In the genomic region with DNA sequence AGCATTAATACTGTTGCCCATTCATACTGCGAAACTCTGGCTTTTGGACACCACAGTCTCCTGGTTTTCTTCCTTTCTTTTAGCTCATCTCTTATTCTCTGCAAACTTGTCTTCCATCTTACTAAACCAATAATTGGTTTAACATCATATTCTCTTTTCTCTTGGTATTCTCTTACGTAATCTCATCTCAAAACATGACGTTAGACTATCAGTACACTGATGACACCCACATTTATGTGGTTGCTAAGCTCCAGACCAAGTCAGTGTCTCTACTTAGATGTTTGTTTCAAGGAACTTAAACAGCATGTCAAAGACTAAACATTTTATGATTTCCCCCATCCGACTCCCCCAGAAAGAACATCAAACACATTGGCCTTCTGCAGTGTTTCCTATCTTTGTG, we compare ENCODE assay signal across 11 cellular contexts. TPM values are rescaled to one million over a fixed set of nuclear protein-coding genes. Genes with fewer than 3 reads are reported as not detected.
A peak's percentile ranks its signal among the peaks of the same experiment; 100 is the strongest.
DNase-seq lines count a peak whose midpoint lies in the region; ATAC-seq, FAIRE-seq and TF ChIP-seq lines count a peak whose summit lies in the region.
"Had no signal": no experiment of that assay in that cellular context is flagged by ENCODE, and none has a peak within 500 bp of the region (broad histone marks: within the 10 kb centered on the region; RNA-seq: fewer than 3 reads in every experiment).

No MANE protein-coding gene starts in this region.

- no peak for DNase-seq in CD4-positive, CD25-positive, alpha-beta regulatory T cell
- DNase-seq in HFFc6 (no peak), GM12878 (ENCODE audit: low read depth, low spot score) (no peak), frontal cortex (ENCODE audit: low spot score in 2 of 2) (no peak), NCI-H2081 treated with DMSO at 0.1 percent for 48 hours (lab: John Stamatoyannopoulos, UW) (no peak), GM19239 (ENCODE audit: insufficient read length, low spot score) (no peak)
- no peak for DNase-seq in naive thymus-derived CD8-positive, alpha-beta T cell
- DNase-seq: cerebellar nuclear complex, midbrain, spleen had no signal

- H3K79me2 ChIP-seq in GM12878 (ENCODE audit: control insufficient read depth, insufficient read depth, low read length) = peaks cover 47% of the 10 kb centered on the region

- TF ChIP-seq POLR2A in GM12878 (IDR thresholded peaks at IDR 0.05; ENCODE audit: low read depth, low read length) = no peak

- CTCF ChIA-PET in GM12878 (lab: Yijun Ruan, JAX) = no interaction called here

- TF ChIP-seq EP300 in GM12878 (IDR thresholded peaks at IDR 0.05; ENCODE audit: borderline replicate concordance in 1 of 2, control insufficient read depth in 1 of 2, low read depth in 2 of 2, low read length in 2 of 2) = no peak

- intact Hi-C loops in GM12878 (cut with micrococcal nuclease; ENCODE audit: unreplicated experiment) = no loop called here

- H3K4me3 Mint-ChIP-seq in CD4-positive, CD25-positive, alpha-beta regulatory T cell = peak overlapping the region; percentile 66 to 93 (median 88)
- peak overlapping the region; percentile 96 for H3K4me3 Mint-ChIP-seq in HFFc6
- peak overlapping the region in 9 of 10 donors; percentile 19 to 90 (median 63) for H3K4me3 Mint-ChIP-seq in naive thymus-derived CD8-positive, alpha-beta T cell

- peaks cover 6 to 7% of the 10 kb centered on the region in 2 experiments for H3K9me3 ChIP-seq in CD4-positive, CD25-positive, alpha-beta regulatory T cell (ENCODE audit: control insufficient read depth in 2 of 2, low read length in 2 of 2)
- peaks cover 7% of the 10 kb centered on the region for H3K9me3 ChIP-seq in GM12878 (replicated peaks; ENCODE audit: control insufficient read depth, insufficient read depth, low read length)

- POLR2A ChIA-PET in GM12878 (lab: Charles Lee) = interaction anchor here (0.6 kb wide), 1 partner anchor 12 kb away, joined by 3 read pairs; no protein-coding TSS in a partner anchor
- POLR2A ChIA-PET in naive thymus-derived CD8-positive, alpha-beta T cell (lab: Charles Lee) = no interaction called here

- H3K4me1 ChIP-seq in CD4-positive, CD25-positive, alpha-beta regulatory T cell (ENCODE audit: control insufficient read depth, insufficient read depth, low read length, poor library complexity, severe bottlenecking) = peaks cover 17% of the 10 kb centered on the region
- peaks cover 5% of the 10 kb centered on the region for H3K4me1 ChIP-seq in GM12878 (ENCODE audit: control insufficient read depth, insufficient read depth, low read length)

- SMC1A ChIA-PET in GM12878 (lab: Charles Lee; ENCODE audit: uncharacterized antibody, unreplicated experiment) = interaction anchor here (1.0 kb wide), 1 partner anchor 746 kb away, joined by 3 read pairs; no protein-coding TSS in a partner anchor

- RAD21 ChIA-PET in GM12878 (lab: Charles Lee; ENCODE audit: unreplicated experiment) = no interaction called here

- no peak for TF ChIP-seq CTCF in HFFc6 (IDR thresholded peaks at IDR 0.05)
- no peak for TF ChIP-seq CTCF in GM12878 (IDR thresholded peaks at IDR 0.05 in 2 of 3, conservative IDR thresholded peaks at IDR 0.05 in 1 of 3; ENCODE audit: control insufficient read depth in 2 of 3, extremely low read depth in 1 of 3, insufficient read depth in 1 of 3, low read depth in 3 of 3, low read length in 3 of 3)

- H3K27me3 Mint-ChIP-seq in CD4-positive, CD25-positive, alpha-beta regulatory T cell = peaks cover 10% of the 10 kb centered on the region
- peaks cover 2% of the 10 kb centered on the region; the same call in 1 of the 2 replicates for H3K27me3 Mint-ChIP-seq in HFFc6 (ENCODE audit: insufficient read depth)
- H3K27me3 Mint-ChIP-seq in naive thymus-derived CD8-positive, alpha-beta T cell = peaks cover 0 to 1% (median 0%) of the 10 kb centered on the region in 5 donors

- peak overlapping the region; percentile 11 to 45 (median 20) for H3K27ac Mint-ChIP-seq in CD4-positive, CD25-positive, alpha-beta regulatory T cell
- peak overlapping the region; percentile 32 for H3K27ac Mint-ChIP-seq in HFFc6
- peak overlapping the region in 3 of 10 donors; percentile 10 to 66 (median 24) for H3K27ac Mint-ChIP-seq in naive thymus-derived CD8-positive, alpha-beta T cell

- BruUV-seq in GM12878 (replicated peaks; lab: Mats Ljungman, UMichigan) = no TSS peak

- peaks cover 6% of the 10 kb centered on the region for H3K27me3 ChIP-seq in CD4-positive, CD25-positive, alpha-beta regulatory T cell (ENCODE audit: control insufficient read depth, insufficient read depth, low read length)
- H3K27me3 ChIP-seq in GM12878 (replicated peaks in 1 of 2; ENCODE audit: control insufficient read depth in 2 of 2, insufficient read depth in 2 of 2, low read length in 1 of 2) = no peaks in the 10 kb centered on the region
- H3K27me3 ChIP-seq: spleen had no signal

- 82% methylated on average over 4 of the region's 4 CpGs for WGBS in GM12878 (ENCODE audit: insufficient coverage, insufficient replicate concordance, low lambda C conversion rate, missing lambda C conversion rate)

- H3K4me2 ChIP-seq in GM12878 (ENCODE audit: control insufficient read depth, insufficient read depth) = peak overlapping the region; percentile 28

- peaks cover 27% of the 10 kb centered on the region for H3K36me3 Mint-ChIP-seq in CD4-positive, CD25-positive, alpha-beta regulatory T cell
- peaks cover 47% of the 10 kb centered on the region for H3K36me3 Mint-ChIP-seq in HFFc6 (ENCODE audit: low read depth)
- peaks cover 27 to 38% (median 31%) of the 10 kb centered on the region in 3 donors for H3K36me3 Mint-ChIP-seq in naive thymus-derived CD8-positive, alpha-beta T cell

- peaks cover 10 to 46% (median 31%) of the 10 kb centered on the region in 4 donors for H3K4me1 Mint-ChIP-seq in CD4-positive, CD25-positive, alpha-beta regulatory T cell
- H3K4me1 Mint-ChIP-seq in HFFc6 (ENCODE audit: low read depth) = peaks cover 43% of the 10 kb centered on the region
- peaks cover 29 to 46% (median 42%) of the 10 kb centered on the region in 4 donors for H3K4me1 Mint-ChIP-seq in naive thymus-derived CD8-positive, alpha-beta T cell

- no peak for ATAC-seq in CD4-positive, CD25-positive, alpha-beta regulatory T cell (ENCODE audit: low read depth in 2 of 2)
- no peak for ATAC-seq in GM12878
- no peak for ATAC-seq in naive thymus-derived CD8-positive, alpha-beta T cell

- peaks cover 0 to 14% (median 2%) of the 10 kb centered on the region in 7 donors for H3K9me3 Mint-ChIP-seq in CD4-positive, CD25-positive, alpha-beta regulatory T cell
- peaks cover 17% of the 10 kb centered on the region for H3K9me3 Mint-ChIP-seq in HFFc6
- H3K9me3 Mint-ChIP-seq in naive thymus-derived CD8-positive, alpha-beta T cell = peaks cover 3 to 17% (median 12%) of the 10 kb centered on the region in 9 donors

- H3K9ac ChIP-seq in GM12878 (ENCODE audit: control insufficient read depth, insufficient read depth, low read length) = no peak overlapping the region

- FAIRE-seq in GM12878 (lab: Jason Lieb, UNC) (no peak), frontal cortex (lab: Jason Lieb, UNC) (no peak), GM19239 (lab: Jason Lieb, UNC) (no peak)
- FAIRE-seq: GM18507 had no signal

- in situ Hi-C loops in GM12878 (cut with MboI) = no loop called here

- H3K27ac ChIP-seq in CD4-positive, CD25-positive, alpha-beta regulatory T cell (ENCODE audit: insufficient read depth, low read length, poor library complexity, severe bottlenecking) = no peak overlapping the region
- no peak overlapping the region for H3K27ac ChIP-seq in GM12878 (ENCODE audit: control insufficient read depth, insufficient read depth)
- H3K27ac ChIP-seq: spleen had no signal

- no peak for TF ChIP-seq RAD21 in GM12878 (IDR thresholded peaks at IDR 0.05; ENCODE audit: insufficient read depth, low read depth, low read length)

- no peaks in the 10 kb centered on the region for H4K20me1 ChIP-seq in GM12878 (ENCODE audit: control insufficient read depth, insufficient read depth)

- peak overlapping the region; percentile 91 for H3K4me3 ChIP-seq in CD4-positive, CD25-positive, alpha-beta regulatory T cell (ENCODE audit: low read depth, low read length)
- peak overlapping the region; percentile 98; the same call in 1 of the 2 replicates for H3K4me3 ChIP-seq in GM12878

- H3K36me3 ChIP-seq in CD4-positive, CD25-positive, alpha-beta regulatory T cell (ENCODE audit: control insufficient read depth, insufficient read depth, low read length) = peaks cover 26% of the 10 kb centered on the region
- H3K36me3 ChIP-seq in GM12878 (ENCODE audit: control insufficient read depth in 2 of 2, insufficient read depth in 2 of 2, low read length in 1 of 2) = peaks cover 0 to 9% of the 10 kb centered on the region in 2 experiments; a peak in 3 of 4 replicates

- H2AFZ ChIP-seq in GM12878 (ENCODE audit: control insufficient read depth, low read depth, low read length) = no peak overlapping the region

TF ChIP-seq in GM12878, 131 proteins besides CTCF, POLR2A, EP300 and RAD21 (continues in another document):
- TF ChIP-seq JUND (IDR thresholded peaks at IDR 0.05; ENCODE audit: low read depth, low read length) = no peak

RNA-seq across cellular contexts. Expression of gene PRRC1, which starts 2.1 kb away (rescaled TPM):
- 33.5 TPM for total RNA-seq in CD4-positive, CD25-positive, alpha-beta regulatory T cell
- polyA plus RNA-seq in CD4-positive, CD25-positive, alpha-beta regulatory T cell = 10 to 100 TPM; 36.4 to 42.6 (median 39.3) TPM
- total RNA-seq in HFFc6 (2021; fragmentation: NEBNext Ultra II Directional; extraction: Animal tissue kit (Norgen Biotek cat#: 25700)) = 100 to 1,000 TPM in 4 of 6 experiments, 10 to 100 TPM in 2; 96.1 to 116 (median 106) TPM
- total RNA-seq in GM12878 (2013; cell fraction: nucleolus; rRNA removed) = 80.1 and 94.4 TPM in 2 replicates
- 19.0 and 22.9 TPM in 2 replicates for total RNA-seq in GM12878 (2014; rRNA removed)
- total RNA-seq in GM12878 (2014; rRNA removed; fragmentation: Illumina TruSeq; extraction: Trizol) = 30.5 and 30.9 TPM in 2 replicates
- 35.0 and 35.8 TPM in 2 replicates for total RNA-seq in GM12878 (2021)
- polyA plus RNA-seq in GM12878 (2011; ENCODE audit: low read depth) = 29.5 TPM
- 50.9 and 54.5 TPM in 2 replicates for polyA plus RNA-seq in GM12878 (2011; rRNA removed)
- polyA plus RNA-seq in GM12878 (2011; cell fraction: cytosol; rRNA removed) = 39.6 and 41.5 TPM in 2 replicates
- polyA plus RNA-seq in GM12878 (2011; cell fraction: nucleus; rRNA removed) = 37.3 and 40.8 TPM in 2 replicates
- 34.0 and 34.6 TPM in 2 replicates for polyA plus RNA-seq in GM12878 (2012)
- 34.0 and 35.5 TPM in 2 replicates for polyA plus RNA-seq in GM12878 (2014; fragmentation: Illumina TruSeq; extraction: Trizol)
- polyA plus RNA-seq in GM12878 (2014; fragmentation: Nextera tagmentation; extraction: Ambion mirVana) = 10 to 100 TPM; 29.7 to 29.8 TPM
- polyA plus RNA-seq in GM12878 (2014; rRNA removed) = 24.6 and 26.6 TPM in 2 replicates
- polyA plus RNA-seq in GM12878 (2016; fragmentation: Nextera tagmentation; extraction: Ambion mirVana) = 10 to 100 TPM; 31.2 to 40.1 TPM
- 96.1 and 108 TPM in 2 replicates for polyA minus RNA-seq in GM12878 (2011; rRNA and poly(A)+ RNA removed)
- 25.1 and 34.3 TPM in 2 replicates for polyA minus RNA-seq in GM12878 (2011; cell fraction: cytosol; rRNA and poly(A)+ RNA removed)
- polyA minus RNA-seq in GM12878 (2011; cell fraction: nucleus; rRNA and poly(A)+ RNA removed) = 33.0 and 49.3 TPM in 2 replicates
- total RNA-seq in naive thymus-derived CD8-positive, alpha-beta T cell = 10 to 100 TPM; 44.9 to 45.6 TPM
- 10 to 100 TPM; 28.7 to 39.6 (median 32.8) TPM for polyA plus RNA-seq in naive thymus-derived CD8-positive, alpha-beta T cell
- 48.5 TPM for total RNA-seq in frontal cortex
